In the genomic region with DNA sequence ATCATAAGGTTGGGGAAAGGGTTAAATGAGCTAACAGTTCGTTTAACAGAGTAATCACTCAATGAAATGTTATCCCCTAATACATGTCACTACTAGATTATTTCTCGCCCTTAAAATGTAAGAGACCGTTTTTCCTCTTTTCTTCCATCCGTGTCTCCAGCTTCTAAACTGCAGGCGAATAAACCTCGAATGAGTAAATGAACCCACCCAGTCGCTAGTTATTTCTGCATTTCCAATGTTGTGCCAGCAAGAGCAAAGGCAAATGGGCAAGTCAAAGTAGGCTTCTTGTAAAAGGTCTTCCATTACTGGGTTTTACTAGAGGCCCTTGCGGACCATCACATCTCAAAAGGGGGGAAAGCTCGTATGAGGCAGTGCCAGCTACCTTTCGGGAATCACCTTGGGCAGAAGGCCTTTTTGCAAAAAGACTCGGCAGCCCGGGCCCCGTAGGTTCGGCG, we compare ENCODE assay signal across 8 cellular contexts. TPM values are rescaled to one million over a fixed set of nuclear protein-coding genes. Genes with fewer than 3 reads are reported as not detected.
A peak's percentile ranks its signal among the peaks of the same experiment; 100 is the strongest.
DNase-seq lines count a peak whose midpoint lies in the region; ATAC-seq and TF ChIP-seq lines count a peak whose summit lies in the region.

No MANE protein-coding gene starts in this region.

- H3K36me3 ChIP-seq in skeletal muscle tissue (ENCODE audit: control insufficient read depth in 3 of 3, insufficient read depth in 3 of 3, low read length in 3 of 3) = no peaks in the 10 kb centered on the region

- no peaks in the 10 kb centered on the region for H3K27me3 ChIP-seq in skeletal muscle tissue (ENCODE audit: control insufficient read depth in 3 of 3, insufficient read depth in 3 of 3, low read length in 3 of 3)

- no peaks in the 10 kb centered on the region for H3K9me3 ChIP-seq in skeletal muscle tissue (ENCODE audit: control insufficient read depth in 3 of 3, low read length in 3 of 3)

- H3K4me3 ChIP-seq in fibroblast of the aortic adventitia (ENCODE audit: low read depth, low read length) = peak overlapping the region; percentile 93
- H3K4me3 ChIP-seq in skeletal muscle tissue (ENCODE audit: low read length in 3 of 3) = peak overlapping the region; percentile 91 to 95 (median 93)

- peak overlapping the region; percentile 84 to 94 (median 89) for H3K9ac ChIP-seq in skeletal muscle tissue (ENCODE audit: low read depth in 1 of 3, low read length in 3 of 3)

- peaks cover 19 to 41% (median 25%) of the 10 kb centered on the region in 3 donors for H3K4me1 ChIP-seq in skeletal muscle tissue (ENCODE audit: control insufficient read depth in 3 of 3, insufficient read depth in 3 of 3, low read length in 3 of 3)

- TF ChIP-seq POLR2A in Raji (IDR thresholded peaks at IDR 0.05; ENCODE audit: insufficient read depth, low read depth, low read length) = peak; percentile 74; the same call in 1 of the 2 replicates

- peak; percentile 64 for DNase-seq in NOMO-1 treated with DMSO at 0.1 percent for 48 hours (lab: John Stamatoyannopoulos, UW; ENCODE audit: unreplicated experiment)
- no peak for DNase-seq in NOMO-1 (lab: John Stamatoyannopoulos, UW; ENCODE audit: unreplicated experiment in 2 of 2)
- DNase-seq in fibroblast of the aortic adventitia (ENCODE audit: low read depth) = no peak
- DNase-seq in NCI-H226 = no peak

- TF ChIP-seq CTCF in fibroblast of the aortic adventitia (IDR thresholded peaks at IDR 0.05; ENCODE audit: insufficient read depth, low read length) = no peak

- peak overlapping the region; percentile 95 for H3K27ac ChIP-seq in skeletal muscle tissue (ENCODE audit: low read depth, low read length)

- ATAC-seq in GM21786 (IDR thresholded peaks at IDR 0.05; ENCODE audit: unreplicated experiment) = no peak
- no peak for ATAC-seq in activated CD4-positive, CD25-positive, alpha-beta regulatory T cell treated with anti-CD3 and anti-CD28 coated beads, Interleukin-2, amount 50 U/mL, for 24 hours

RNA-seq across cellular contexts. Expression of a gene that starts 0.4 kb away (rescaled TPM):
- total RNA-seq in fibroblast of the aortic adventitia (ENCODE audit: low replicate concordance) = 24.9 and 32.4 TPM in 2 replicates
- 13.6 TPM for total RNA-seq in skeletal muscle tissue
